ENCODE assay signal across 8 cellular contexts in genomic region chr14:74492413-74493342, GRCh38. TPM values are rescaled to one million over a fixed set of nuclear protein-coding genes. Genes with fewer than 3 reads are reported as not detected.
DNase-seq lines count a peak whose midpoint lies in the region; ATAC-seq and TF ChIP-seq lines count a peak whose summit lies in the region.

Gene NPC2 (minus strand): TSS chr14:74493305. CDS start chr14:74493274, 31 bp downstream.

- peak within 1 kb of the TSS; percentile 93 for H3K27ac Mint-ChIP-seq in activated CD4-positive, alpha-beta T cell treated with anti-CD3 and anti-CD28 coated beads, Interleukin-2, amount 10 ng/mL, durations not matched to agents 24 days and 14 days
- peak within 1 kb of the TSS; percentile 97 for H3K27ac Mint-ChIP-seq in progenitor cell of endocrine pancreas

- H3K9me3 Mint-ChIP-seq in activated CD4-positive, alpha-beta T cell treated with anti-CD3 and anti-CD28 coated beads, Interleukin-2, amount 10 ng/mL, durations not matched to agents 24 days and 14 days: no peaks in the 10 kb centered on the region
- no peaks in the 10 kb centered on the region for H3K9me3 Mint-ChIP-seq in progenitor cell of endocrine pancreas (ENCODE audit: low read depth)

- intact Hi-C loops in activated CD4-positive, alpha-beta T cell treated with anti-CD3 and anti-CD28 coated beads, Interleukin-2, amount 10 ng/mL, durations not matched to agents 24 days and 14 days (cut with micrococcal nuclease): loop anchor here (1.0 to 5.0 kb wide), 3 partner anchors 120 to 190 kb away; partner anchors contain the start of genes ABCD4 and LTBP2
- intact Hi-C loops in Right ventricle myocardium superior (cut with DNase I): no loop called here

- no peak for TF ChIP-seq CTCF in WI38 (IDR thresholded peaks at IDR 0.05; ENCODE audit: low read depth, low read length)
- no peak for TF ChIP-seq CTCF in progenitor cell of endocrine pancreas (IDR thresholded peaks at IDR 0.05; ENCODE audit: unreplicated experiment)

- H3K4me3 Mint-ChIP-seq in activated CD4-positive, alpha-beta T cell treated with anti-CD3 and anti-CD28 coated beads, Interleukin-2, amount 10 ng/mL, durations not matched to agents 24 days and 14 days: no peak within 1 kb of the TSS
- H3K4me3 Mint-ChIP-seq in progenitor cell of endocrine pancreas (ENCODE audit: low read depth): no peak within 1 kb of the TSS

- peaks cover 24% of the 10 kb centered on the region for H3K4me1 Mint-ChIP-seq in activated CD4-positive, alpha-beta T cell treated with anti-CD3 and anti-CD28 coated beads, Interleukin-2, amount 10 ng/mL, durations not matched to agents 24 days and 14 days
- peaks cover 12% of the 10 kb centered on the region for H3K4me1 Mint-ChIP-seq in progenitor cell of endocrine pancreas (ENCODE audit: low read depth)

- ATAC-seq in HG03097 (IDR thresholded peaks at IDR 0.05; ENCODE audit: low FRiP score, unreplicated experiment): peak; percentile 8
- peak; percentile 1 for ATAC-seq in Right ventricle myocardium superior (ENCODE audit: poor library complexity)
- ATAC-seq in activated CD4-positive, CD25-positive, alpha-beta regulatory T cell treated with anti-CD3 and anti-CD28 coated beads, Interleukin-2, amount 50 U/mL, for 24 hours: no peak

- H3K27me3 Mint-ChIP-seq in activated CD4-positive, alpha-beta T cell treated with anti-CD3 and anti-CD28 coated beads, Interleukin-2, amount 10 ng/mL, durations not matched to agents 24 days and 14 days: peaks cover 3% of the 10 kb centered on the region
- no peaks in the 10 kb centered on the region for H3K27me3 Mint-ChIP-seq in progenitor cell of endocrine pancreas

- H3K4me3 ChIP-seq in WI38 (ENCODE audit: low read depth, low read length): peak within 1 kb of the TSS; percentile 85

- peaks cover 7% of the 10 kb centered on the region for H3K36me3 Mint-ChIP-seq in activated CD4-positive, alpha-beta T cell treated with anti-CD3 and anti-CD28 coated beads, Interleukin-2, amount 10 ng/mL, durations not matched to agents 24 days and 14 days (ENCODE audit: low read depth)
- no peaks in the 10 kb centered on the region for H3K36me3 Mint-ChIP-seq in progenitor cell of endocrine pancreas (ENCODE audit: insufficient read depth)

- DNase-seq in activated CD4-positive, alpha-beta T cell treated with anti-CD3 and anti-CD28 coated beads, Interleukin-2, amount 10 ng/mL, durations not matched to agents 24 days and 14 days: no peak
- no peak for DNase-seq in activated CD4-positive, alpha-beta T cell treated with anti-CD3 and anti-CD28 coated beads for 4 hours
- DNase-seq in Right ventricle myocardium superior: no peak
- DNase-seq in progenitor cell of endocrine pancreas (ENCODE audit: low spot score, unreplicated experiment): no peak
- DNase-seq in DMS153 (lab: John Stamatoyannopoulos, UW): no peak

RNA-seq across cellular contexts. Expression of gene NPC2, which starts in this region (rescaled TPM):
- total RNA-seq in activated CD4-positive, alpha-beta T cell treated with anti-CD3 and anti-CD28 coated beads, Interleukin-2, amount 10 ng/mL, durations not matched to agents 24 days and 14 days: 12.3 and 15.5 TPM in 2 replicates
- 75.8 TPM for total RNA-seq in Right ventricle myocardium superior
- total RNA-seq in progenitor cell of endocrine pancreas: 177 and 186 TPM in 2 replicates

Comparison
In these comparisons a context has a peak if more than half of its experiments do, and no peak if none do; other contexts are left out.
1. ATAC-seq: peak in HG03097 (single experiment) and Right ventricle myocardium superior (single experiment); none in activated CD4-positive, CD25-positive, alpha-beta regulatory T cell treated with anti-CD3 and anti-CD28 coated beads, Interleukin-2, amount 50 U/mL, for 24 hours (0 of 2).